8 cellular contexts compared by ENCODE assay signal in the genomic region with DNA sequence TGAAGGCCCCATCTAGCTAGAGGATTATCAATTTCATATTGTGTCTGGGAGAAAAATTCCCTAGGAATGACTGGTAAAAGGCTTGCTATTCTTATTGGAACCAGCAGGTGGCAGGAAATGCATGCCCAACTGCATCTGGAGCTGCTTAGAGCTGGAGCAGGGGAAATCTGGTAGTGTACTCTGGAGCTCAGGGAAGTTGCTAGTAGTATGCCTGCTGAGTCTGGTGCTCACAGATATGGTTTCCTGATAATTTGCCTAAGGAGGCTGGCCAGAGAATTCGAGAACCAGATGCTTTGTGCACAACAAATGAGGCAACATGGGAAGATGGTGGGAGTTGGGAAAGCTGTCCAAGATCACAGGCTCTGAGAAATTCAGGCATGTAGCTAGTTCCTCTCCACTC. TPM values are rescaled to one million over a fixed set of nuclear protein-coding genes. Genes with fewer than 3 reads are reported as not detected.
DNase-seq lines count a peak whose midpoint lies in the region; ATAC-seq, FAIRE-seq and TF ChIP-seq lines count a peak whose summit lies in the region.

No MANE protein-coding gene starts in this region.

- CTCF ChIA-PET in Panc1 (lab: Charles Lee): interaction anchor here (1.4 kb wide), 1 partner anchor 317 kb away, joined by 8 read pairs; no protein-coding TSS in a partner anchor

- dilution Hi-C loops in keratinocyte (cut with MboI; ENCODE audit: extremely low pct_ligation_motif_present, low sequenced_read_pairs): loop anchor here (25.0 kb wide), 1 partner anchor 312 kb away; no protein-coding TSS in a partner anchor

- POLR2A ChIA-PET in Panc1 (lab: Charles Lee): no interaction called here

- H3K27me3 ChIP-seq in KMS-11 (ENCODE audit: insufficient read depth, low read depth) (no peaks in the 10 kb centered on the region), Panc1 (ENCODE audit: control insufficient read depth, insufficient read depth, low read length) (no peaks in the 10 kb centered on the region), keratinocyte (ENCODE audit: control insufficient read depth, extremely low read depth, insufficient read depth, low read length) (no peaks in the 10 kb centered on the region)

- DNase-seq in DMS 273 (lab: John Stamatoyannopoulos, UW; ENCODE audit: unreplicated experiment) (peak; percentile 83), DMS 273 treated with DMSO at 0.1 percent for 48 hours (lab: John Stamatoyannopoulos, UW) (no peak), Panc1 (ENCODE audit: low read depth, low spot score) (peak; percentile 38), keratinocyte (ENCODE audit: low read depth, low spot score) (no peak)
- peak; percentile 22 for DNase-seq in central memory CD4-positive, alpha-beta T cell
- no peak for DNase-seq in stimulated activated naive CD8-positive, alpha-beta T cell treated with anti-CD3 and anti-CD28 coated beads, Interleukin-15, Interleukin-2, amounts not matched to agents 100 U/mL and 50 U/mL, for 24 hours

- ATAC-seq in GM19463 (IDR thresholded peaks at IDR 0.05; ENCODE audit: unreplicated experiment) (peak; percentile 70), Panc1 (peak; percentile 76)
- ATAC-seq in stimulated activated naive CD8-positive, alpha-beta T cell treated with anti-CD3 and anti-CD28 coated beads, Interleukin-15, Interleukin-2, amounts not matched to agents 100 U/mL and 50 U/mL, for 24 hours: peak; percentile 43

- H3K9me1 ChIP-seq in keratinocyte (ENCODE audit: control insufficient read depth, extremely low read depth, insufficient read depth, low read length): no peaks in the 10 kb centered on the region

- FAIRE-seq in keratinocyte (lab: Jason Lieb, UNC): peak; percentile 89

- H3K79me2 ChIP-seq in KMS-11 (ENCODE audit: insufficient read depth, low read depth): no peaks in the 10 kb centered on the region
- H3K79me2 ChIP-seq in keratinocyte (ENCODE audit: control insufficient read depth, insufficient read depth, low read length): no peaks in the 10 kb centered on the region

- H3K9me3 ChIP-seq in Panc1 (ENCODE audit: control insufficient read depth, insufficient read depth, low read depth, low read length) (peaks cover 7% of the 10 kb centered on the region; the same call in 1 of the 2 replicates), keratinocyte (ENCODE audit: control insufficient read depth, low read depth, low read length) (no peaks in the 10 kb centered on the region)

- no TSS peak for BruUV-seq in Panc1 (replicated peaks; lab: Mats Ljungman, UMichigan)

- TF ChIP-seq CTCF in KMS-11 (conservative IDR thresholded peaks at IDR 0.05; ENCODE audit: low read depth, low read length) (peak; percentile 84), Panc1 (IDR thresholded peaks at IDR 0.05) (peak; percentile 86), keratinocyte (optimal IDR thresholded peaks at IDR 0.05 in 1 of 3, IDR thresholded peaks at IDR 0.05 in 1 of 3, conservative IDR thresholded peaks at IDR 0.05 in 1 of 3; ENCODE audit: extremely low read depth in 1 of 3, insufficient read depth in 2 of 3, low read length in 3 of 3) (peak; percentile 81 to 93 (median 82))

- in situ Hi-C loops in Panc1 (cut with HindIII; ENCODE audit: low pct_unique_long_range_greater_than_20kb, low sequenced_read_pairs): no loop called here

- H3K9ac ChIP-seq in KMS-11: no peak overlapping the region
- H3K9ac ChIP-seq in keratinocyte (ENCODE audit: control insufficient read depth, extremely low read depth, insufficient read depth, low read length): no peak overlapping the region

- H3K36me3 ChIP-seq in KMS-11 (ENCODE audit: insufficient read depth) (no peaks in the 10 kb centered on the region), Panc1 (ENCODE audit: control insufficient read depth, insufficient read depth, low read length) (peaks cover 10% of the 10 kb centered on the region; the same call in 1 of the 2 replicates), keratinocyte (ENCODE audit: control insufficient read depth in 2 of 2, extremely low read depth in 1 of 2, insufficient read depth in 2 of 2, low read length in 2 of 2) (peaks cover 3 to 5% of the 10 kb centered on the region in 2 experiments)

- no peaks in the 10 kb centered on the region for H4K20me1 ChIP-seq in KMS-11 (ENCODE audit: insufficient read depth)
- peaks cover 4% of the 10 kb centered on the region for H4K20me1 ChIP-seq in keratinocyte (ENCODE audit: control insufficient read depth, extremely low read depth, insufficient read depth, low read length)

- H3K4me2 ChIP-seq in KMS-11 (no peak overlapping the region), keratinocyte (ENCODE audit: control insufficient read depth, extremely low read depth, insufficient read depth, low read depth, low read length) (no peak overlapping the region)

- H3K27ac ChIP-seq in KMS-11: no peak overlapping the region
- no peak overlapping the region for H3K27ac ChIP-seq in Panc1 (ENCODE audit: low read length)
- no peak overlapping the region for H3K27ac ChIP-seq in keratinocyte (ENCODE audit: control insufficient read depth, insufficient read depth, low read length)

- H2AFZ ChIP-seq in KMS-11 (ENCODE audit: low read depth) (no peak overlapping the region), keratinocyte (ENCODE audit: control insufficient read depth, low read length) (no peak overlapping the region)

- H3K4me1 ChIP-seq in KMS-11 (ENCODE audit: low read depth, poor library complexity, severe bottlenecking): no peaks in the 10 kb centered on the region
- no peaks in the 10 kb centered on the region; the same call in 1 of the 2 replicates for H3K4me1 ChIP-seq in Panc1 (ENCODE audit: control insufficient read depth, insufficient read depth, low read length)
- no peaks in the 10 kb centered on the region for H3K4me1 ChIP-seq in keratinocyte (ENCODE audit: control insufficient read depth, extremely low read depth, insufficient read depth, low read length)

- H3K4me3 ChIP-seq in KMS-11 (IDR thresholded peaks at IDR 0.05; ENCODE audit: insufficient read depth, low read depth, low read length) (no peak overlapping the region), Panc1 (ENCODE audit: low read depth in 2 of 2, low read length in 2 of 2) (no peak overlapping the region), keratinocyte (ENCODE audit: control insufficient read depth in 2 of 3, extremely low read depth in 1 of 3, insufficient read depth in 2 of 3, low read depth in 1 of 3, low read length in 3 of 3) (no peak overlapping the region)

- intact Hi-C loops in Panc1 (cut with micrococcal nuclease; ENCODE audit: unreplicated experiment): loop anchor here (1.0 to 10.0 kb wide), 3 partner anchors 318 to 679 kb away; no protein-coding TSS in a partner anchor

RNA-seq across cellular contexts. Expression of a gene that starts 53.7 kb away (rescaled TPM):
- 290 TPM for total RNA-seq in Panc1 (2021; ENCODE audit: unreplicated experiment)
- polyA plus RNA-seq in Panc1 (2012; ENCODE audit: insufficient read length): 138 TPM
- polyA plus RNA-seq in keratinocyte: 93.5 to 137 TPM (median 115 TPM) in 3 replicates
- 98.2 TPM for polyA plus RNA-seq in keratinocyte (2011; ENCODE audit: low read depth)
- 52.3 and 81.0 TPM in 2 replicates for polyA plus RNA-seq in keratinocyte (2011; cell fraction: cytosol; rRNA removed)
- polyA plus RNA-seq in keratinocyte (2011; cell fraction: nucleus; rRNA removed): 83.5 and 87.6 TPM in 2 replicates
- polyA plus RNA-seq in keratinocyte (2012; ENCODE audit: low replicate concordance): 84.1 and 237 TPM in 2 replicates
- 182 to 302 TPM (median 247 TPM) in 3 replicates for polyA minus RNA-seq in keratinocyte
- polyA minus RNA-seq in keratinocyte (2011; cell fraction: cytosol; rRNA and poly(A)+ RNA removed): 189 TPM
- polyA minus RNA-seq in keratinocyte (2011; cell fraction: nucleus; rRNA and poly(A)+ RNA removed): 187 and 308 TPM in 2 replicates

Comparison
In these comparisons a context has a peak if more than half of its experiments do, and no peak if none do; other contexts are left out.
1. DNase-seq: peak in DMS 273 (single experiment), Panc1 (single experiment) and central memory CD4-positive, alpha-beta T cell (single experiment); none in DMS 273 treated with DMSO at 0.1 percent for 48 hours (single experiment), keratinocyte (single experiment) and stimulated activated naive CD8-positive, alpha-beta T cell treated with anti-CD3 and anti-CD28 coated beads, Interleukin-15, Interleukin-2, amounts not matched to agents 100 U/mL and 50 U/mL, for 24 hours (single experiment).
2. Peak in every context shown above with its lines, with median percentiles within 50 percentile points of each other: ATAC-seq and CTCF ChIP-seq.